In genomic region chr3:133888739-133889340, GRCh38 we compare ENCODE assay signal across 20 cellular contexts. TPM values are rescaled to one million over a fixed set of nuclear protein-coding genes. Genes with fewer than 3 reads are reported as not detected.
DNase-seq lines count a peak whose midpoint lies in the region; ATAC-seq lines count a peak whose summit lies in the region.
"Had no signal": no experiment of that assay in that cellular context is flagged by ENCODE, and none has a peak within 500 bp of the region (broad histone marks: within the 10 kb centered on the region; RNA-seq: fewer than 3 reads in every experiment).

No MANE protein-coding gene starts in this region.

- CTCF ChIA-PET in activated naive CD4-positive, alpha-beta T cell treated with anti-CD3 and anti-CD28 coated beads, Interleukin-2, amount 10 ng/mL, durations not matched to agents 7 days and 5 days (lab: Charles Lee) = no interaction called here

- no peak overlapping the region for H3K27ac Mint-ChIP-seq in activated CD4-positive, alpha-beta T cell treated with anti-CD3 and anti-CD28 coated beads, Interleukin-2, amount 10 ng/mL, durations not matched to agents 24 days and 14 days
- no peak overlapping the region for H3K27ac Mint-ChIP-seq in activated naive CD4-positive, alpha-beta T cell treated with anti-CD3 and anti-CD28 coated beads, Interleukin-2, amount 10 ng/mL, durations not matched to agents 7 days and 5 days
- H3K27ac Mint-ChIP-seq in natural killer cell treated with Interleukin-12 subunit alpha and Interleukin-12 subunit beta and Interleukin-15 and Interleukin-18, amount 100 ng/mL, for 72 hours = no peak overlapping the region
- H3K27ac Mint-ChIP-seq: CD8-positive, alpha-beta T cell had no signal

- no peaks in the 10 kb centered on the region for H3K4me1 Mint-ChIP-seq in activated CD4-positive, alpha-beta T cell treated with anti-CD3 and anti-CD28 coated beads, Interleukin-2, amount 10 ng/mL, durations not matched to agents 24 days and 14 days
- H3K4me1 Mint-ChIP-seq in activated naive CD4-positive, alpha-beta T cell treated with anti-CD3 and anti-CD28 coated beads, Interleukin-2, amount 10 ng/mL, durations not matched to agents 7 days and 5 days = no peaks in the 10 kb centered on the region
- no peaks in the 10 kb centered on the region for H3K4me1 Mint-ChIP-seq in natural killer cell treated with Interleukin-12 subunit alpha and Interleukin-12 subunit beta and Interleukin-15 and Interleukin-18, amount 100 ng/mL, for 72 hours (ENCODE audit: low read depth in 2 of 2)

- no peak overlapping the region for H3K4me3 Mint-ChIP-seq in activated CD4-positive, alpha-beta T cell treated with anti-CD3 and anti-CD28 coated beads, Interleukin-2, amount 10 ng/mL, durations not matched to agents 24 days and 14 days
- H3K4me3 Mint-ChIP-seq in activated naive CD4-positive, alpha-beta T cell treated with anti-CD3 and anti-CD28 coated beads, Interleukin-2, amount 10 ng/mL, durations not matched to agents 7 days and 5 days = no peak overlapping the region
- no peak overlapping the region for H3K4me3 Mint-ChIP-seq in natural killer cell treated with Interleukin-12 subunit alpha and Interleukin-12 subunit beta and Interleukin-15 and Interleukin-18, amount 100 ng/mL, for 72 hours
- H3K4me3 Mint-ChIP-seq: CD8-positive, alpha-beta T cell had no signal

- H3K9me3 Mint-ChIP-seq in activated CD4-positive, alpha-beta T cell treated with anti-CD3 and anti-CD28 coated beads, Interleukin-2, amount 10 ng/mL, durations not matched to agents 24 days and 14 days = no peaks in the 10 kb centered on the region
- H3K9me3 Mint-ChIP-seq in activated naive CD4-positive, alpha-beta T cell treated with anti-CD3 and anti-CD28 coated beads, Interleukin-2, amount 10 ng/mL, durations not matched to agents 7 days and 5 days = no peaks in the 10 kb centered on the region
- no peaks in the 10 kb centered on the region for H3K9me3 Mint-ChIP-seq in natural killer cell treated with Interleukin-12 subunit alpha and Interleukin-12 subunit beta and Interleukin-15 and Interleukin-18, amount 100 ng/mL, for 72 hours
- H3K9me3 Mint-ChIP-seq: CD8-positive, alpha-beta T cell had no signal

- H3K36me3 Mint-ChIP-seq in activated CD4-positive, alpha-beta T cell treated with anti-CD3 and anti-CD28 coated beads, Interleukin-2, amount 10 ng/mL, durations not matched to agents 24 days and 14 days (ENCODE audit: low read depth) = no peaks in the 10 kb centered on the region
- H3K36me3 Mint-ChIP-seq in activated naive CD4-positive, alpha-beta T cell treated with anti-CD3 and anti-CD28 coated beads, Interleukin-2, amount 10 ng/mL, durations not matched to agents 7 days and 5 days = no peaks in the 10 kb centered on the region
- H3K36me3 Mint-ChIP-seq in natural killer cell treated with Interleukin-12 subunit alpha and Interleukin-12 subunit beta and Interleukin-15 and Interleukin-18, amount 100 ng/mL, for 72 hours = no peaks in the 10 kb centered on the region
- H3K36me3 Mint-ChIP-seq: CD8-positive, alpha-beta T cell had no signal

- DNase-seq in activated CD4-positive, alpha-beta T cell treated with anti-CD3 and anti-CD28 coated beads, Interleukin-2, amount 10 ng/mL, durations not matched to agents 24 days and 14 days = peak; percentile 41
- no peak for DNase-seq in activated CD4-positive, alpha-beta T cell treated with anti-CD3 and anti-CD28 coated beads, Interleukin-2, amount 50 U/mL, for 48 hours
- DNase-seq in NCI-H69 (lab: John Stamatoyannopoulos, UW) = peak; percentile 66
- peak; percentile 33 for DNase-seq in left lobe of liver (ENCODE audit: low spot score)
- DNase-seq in activated naive CD4-positive, alpha-beta T cell treated with anti-CD3 and anti-CD28 coated beads, Interleukin-2, amount 10 ng/mL, durations not matched to agents 7 days and 5 days = no peak
- no peak for DNase-seq in natural killer cell treated with Interleukin-12 subunit alpha and Interleukin-12 subunit beta and Interleukin-15 and Interleukin-18, amount 100 ng/mL, for 72 hours (ENCODE audit: low spot score)
- DNase-seq in T-helper 9 cell = no peak
- DNase-seq: 8988T; AML-193; Calu3; CD8-positive, alpha-beta T cell; GDM1; Karpas-422; MV-4-11; NCI-H1105 treated with DMSO at 0.1 percent for 48 hours; NCI-H2081; NCI-H446 treated with DMSO at 0.1 percent for 48 hours; PC-9; SHP77 treated with DMSO at 0.1 percent for 48 hours had no signal

- intact Hi-C loops in activated CD4-positive, alpha-beta T cell treated with anti-CD3 and anti-CD28 coated beads, Interleukin-2, amount 10 ng/mL, durations not matched to agents 24 days and 14 days (cut with micrococcal nuclease) = no loop called here

- H3K27me3 Mint-ChIP-seq in activated CD4-positive, alpha-beta T cell treated with anti-CD3 and anti-CD28 coated beads, Interleukin-2, amount 10 ng/mL, durations not matched to agents 24 days and 14 days = peaks cover 18% of the 10 kb centered on the region
- H3K27me3 Mint-ChIP-seq in activated naive CD4-positive, alpha-beta T cell treated with anti-CD3 and anti-CD28 coated beads, Interleukin-2, amount 10 ng/mL, durations not matched to agents 7 days and 5 days = peaks cover 58% of the 10 kb centered on the region
- H3K27me3 Mint-ChIP-seq in natural killer cell treated with Interleukin-12 subunit alpha and Interleukin-12 subunit beta and Interleukin-15 and Interleukin-18, amount 100 ng/mL, for 72 hours = peaks cover 7 to 20% of the 10 kb centered on the region in 2 donors

- no peak for ATAC-seq in left lobe of liver
- no peak for ATAC-seq in natural killer cell treated with Interleukin-12 subunit alpha and Interleukin-12 subunit beta and Interleukin-15 and Interleukin-18, amount 100 ng/mL, for 72 hours
- ATAC-seq: CD8-positive, alpha-beta T cell; SK-N-SH treated with all-trans-retinoic acid at 6 μM for 48 hours had no signal

RNA-seq across cellular contexts. Expression of gene RAB6B, which starts 6.8 kb away (rescaled TPM):
- total RNA-seq in activated CD4-positive, alpha-beta T cell treated with anti-CD3 and anti-CD28 coated beads, Interleukin-2, amount 10 ng/mL, durations not matched to agents 24 days and 14 days = 0.07 and 0.14 TPM in 2 replicates
- total RNA-seq in left lobe of liver = 0.35 TPM
- total RNA-seq in natural killer cell treated with Interleukin-12 subunit alpha and Interleukin-12 subunit beta and Interleukin-15 and Interleukin-18, amount 100 ng/mL, for 72 hours = under 1 TPM; 0.21 to 0.81 TPM

Comparison
In these comparisons a context has a peak if more than half of its experiments do, and no peak if none do; other contexts are left out.
1. DNase-seq: peak in activated CD4-positive, alpha-beta T cell treated with anti-CD3 and anti-CD28 coated beads, Interleukin-2, amount 10 ng/mL, durations not matched to agents 24 days and 14 days (single experiment), NCI-H69 (single experiment) and left lobe of liver (single experiment); none in activated CD4-positive, alpha-beta T cell treated with anti-CD3 and anti-CD28 coated beads, Interleukin-2, amount 50 U/mL, for 48 hours (0 of 2), activated naive CD4-positive, alpha-beta T cell treated with anti-CD3 and anti-CD28 coated beads, Interleukin-2, amount 10 ng/mL, durations not matched to agents 7 days and 5 days (single experiment), natural killer cell treated with Interleukin-12 subunit alpha and Interleukin-12 subunit beta and Interleukin-15 and Interleukin-18, amount 100 ng/mL, for 72 hours (single experiment) and T-helper 9 cell (single experiment).